Comparison of ENCODE assay signal across 19 cellular contexts in genomic region chr1:58468612-58469493, GRCh38.
DNase-seq lines count a peak whose midpoint lies in the region; ATAC-seq and TF ChIP-seq lines count a peak whose summit lies in the region.
"Had no signal": no experiment of that assay in that cellular context is flagged by ENCODE, and none has a peak within 500 bp of the region (broad histone marks: within the 10 kb centered on the region; RNA-seq: fewer than 3 reads in every experiment).

No MANE protein-coding gene starts in this region.

- peaks cover 3% of the 10 kb centered on the region for H3K27me3 Mint-ChIP-seq in endothelial cell (ENCODE audit: unreplicated experiment)
- H3K27me3 Mint-ChIP-seq: CD4-positive, CD25-positive, alpha-beta regulatory T cell had no signal

- H3K4me1 Mint-ChIP-seq in endothelial cell (ENCODE audit: unreplicated experiment) = no peaks in the 10 kb centered on the region
- H3K4me1 Mint-ChIP-seq: CD4-positive, CD25-positive, alpha-beta regulatory T cell had no signal

- 100% methylated on average over 3 of the region's 5 CpGs for WGBS in right lobe of liver (ENCODE audit: insufficient coverage, low coverage, low lambda C conversion rate, missing lambda C conversion rate)

- ATAC-seq in Right ventricle myocardium superior (ENCODE audit: poor library complexity) (peak; percentile 88), left cardiac atrium (peak; percentile 67 to 79), right lobe of liver (no peak)

- H3K4me3 Mint-ChIP-seq in endothelial cell (ENCODE audit: unreplicated experiment) = no peak overlapping the region
- H3K4me3 Mint-ChIP-seq: CD4-positive, CD25-positive, alpha-beta regulatory T cell had no signal

- TF ChIP-seq CTCF in right atrium auricular region (IDR thresholded peaks at IDR 0.05) (no peak), right lobe of liver (IDR thresholded peaks at IDR 0.05) (no peak), endothelial cell (IDR thresholded peaks at IDR 0.05; ENCODE audit: unreplicated experiment) (no peak)

- H3K27me3 ChIP-seq in right atrium auricular region = no peaks in the 10 kb centered on the region
- no peaks in the 10 kb centered on the region for H3K27me3 ChIP-seq in right lobe of liver
- H3K27me3 ChIP-seq: BLaER1, MG63 had no signal

- intact Hi-C loops in Right ventricle myocardium superior (cut with DNase I) = no loop called here
- intact Hi-C loops in left cardiac atrium (cut with DNase I) = no loop called here
- intact Hi-C loops in right lobe of liver (cut with DNase I) = no loop called here

- peaks cover 0 to 12% of the 10 kb centered on the region in 2 donors for H3K4me1 ChIP-seq in right atrium auricular region
- no peaks in the 10 kb centered on the region for H3K4me1 ChIP-seq in right lobe of liver
- H3K4me1 ChIP-seq: BLaER1 had no signal

- H3K27ac ChIP-seq in right atrium auricular region = peak overlapping the region in 1 of 2 donors; percentile 59
- H3K27ac ChIP-seq in right lobe of liver = no peak overlapping the region
- H3K27ac ChIP-seq: BLaER1, PC-9 had no signal

- H3K9me3 ChIP-seq in right atrium auricular region (no peaks in the 10 kb centered on the region), right lobe of liver (no peaks in the 10 kb centered on the region)
- H3K9me3 ChIP-seq: BLaER1, MG63 had no signal

- TF ChIP-seq POLR2A in right lobe of liver (IDR thresholded peaks at IDR 0.05) = no peak

- H3K4me3 ChIP-seq in right atrium auricular region (no peak overlapping the region), right lobe of liver (no peak overlapping the region)
- H3K4me3 ChIP-seq: BLaER1, MG63, PC-9 had no signal

- no peaks in the 10 kb centered on the region for H3K36me3 Mint-ChIP-seq in endothelial cell (ENCODE audit: low read depth, unreplicated experiment)

- H3K36me3 ChIP-seq in right atrium auricular region = no peaks in the 10 kb centered on the region
- no peaks in the 10 kb centered on the region for H3K36me3 ChIP-seq in right lobe of liver
- H3K36me3 ChIP-seq: MG63 had no signal

- DNase-seq in Right ventricle myocardium superior (no peak), right atrium auricular region (ENCODE audit: low spot score) (no peak), left cardiac atrium (no peak), retina (peak; percentile 32), NCI-H2029 treated with DMSO at 0.1 percent for 48 hours (lab: John Stamatoyannopoulos, UW) (no peak), right lobe of liver (no peak), endothelial cell (ENCODE audit: low spot score) (no peak)
- DNase-seq: CD4-positive, CD25-positive, alpha-beta regulatory T cell; DMS153; DND-41; IMR-90; KG1; MG63; NCI-H2029; NCI-H446 treated with DMSO at 0.1 percent for 48 hours; NCI-H526; PC-9; SHP77 had no signal

- no peaks in the 10 kb centered on the region for H3K9me3 Mint-ChIP-seq in endothelial cell (ENCODE audit: unreplicated experiment)
- H3K9me3 Mint-ChIP-seq: CD4-positive, CD25-positive, alpha-beta regulatory T cell had no signal

- no peak overlapping the region for H3K27ac Mint-ChIP-seq in endothelial cell (ENCODE audit: unreplicated experiment)
- H3K27ac Mint-ChIP-seq: CD4-positive, CD25-positive, alpha-beta regulatory T cell had no signal

Comparison
In these comparisons a context has a peak if more than half of its experiments do, and no peak if none do; other contexts are left out.
1. ATAC-seq: peak in Right ventricle myocardium superior (single experiment) and left cardiac atrium (2 of 2); none in right lobe of liver (0 of 4).